Comparison of ENCODE assay signal across 14 cellular contexts in the genomic region with DNA sequence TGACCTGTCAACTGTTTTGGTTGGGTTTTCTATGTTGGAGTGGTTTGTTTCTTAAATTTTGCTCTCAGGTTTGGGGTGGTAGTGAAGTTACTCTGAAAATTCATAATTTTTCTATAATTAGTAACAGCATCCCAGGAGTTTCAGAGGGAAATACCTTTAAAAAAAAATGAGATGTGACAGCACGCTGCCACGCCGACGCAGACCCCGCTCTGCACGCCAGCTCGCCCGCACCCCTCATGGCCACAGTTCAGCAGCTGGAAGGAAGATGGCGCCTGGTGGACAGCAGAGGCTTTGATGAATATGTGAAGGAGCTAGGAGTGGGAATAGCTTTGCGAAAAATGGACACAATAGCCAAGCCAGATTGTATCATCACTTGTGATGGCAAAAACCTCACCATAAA. TPM values are rescaled to one million over a fixed set of nuclear protein-coding genes. Genes with fewer than 3 reads are reported as not detected.
DNase-seq lines count a peak whose midpoint lies in the region; ATAC-seq, FAIRE-seq and TF ChIP-seq lines count a peak whose summit lies in the region.
"Had no signal": no experiment of that assay in that cellular context is flagged by ENCODE, and none has a peak within 500 bp of the region (broad histone marks: within the 10 kb centered on the region; RNA-seq: fewer than 3 reads in every experiment).

No MANE protein-coding gene starts in this region.

- RAD21 ChIA-PET in HCT116 (lab: Charles Lee; ENCODE audit: low non-redundant PET in 1 of 2, low total read pairs in 2 of 2, uncharacterized antibody in 2 of 2, unreplicated experiment in 2 of 2) (interaction anchor here (1.5 to 3.4 kb wide), 4 partner anchors 84 to 118 kb away, joined by 5 to 14 read pairs (median 11); no protein-coding TSS in a partner anchor), GM12878 (lab: Charles Lee; ENCODE audit: unreplicated experiment) (interaction anchor here (0.7 to 9.7 kb wide), 23 partner anchors 9 to 290 kb away, joined by 3 to 202 read pairs (median 10); partner anchors contain the start of gene AKAP13)

- TF ChIP-seq POLR2A in HCT116 (IDR thresholded peaks at IDR 0.05; ENCODE audit: borderline replicate concordance, extremely low read depth, insufficient read depth, insufficient read length) = no peak
- no peak for TF ChIP-seq POLR2A in GM12878 (IDR thresholded peaks at IDR 0.05; ENCODE audit: low read depth, low read length)

- POLR2A ChIA-PET in CD4-positive, alpha-beta memory T cell (lab: Charles Lee; ENCODE audit: partially characterized antibody) = interaction anchor here (0.6 to 5.5 kb wide), 10 partner anchors 14 to 167 kb away, joined by 3 to 53 read pairs (median 4); partner anchors contain the start of gene AKAP13
- POLR2A ChIA-PET in HCT116 (lab: Charles Lee) (interaction anchor here (0.9 kb wide), 1 partner anchor 12 kb away, joined by 3 read pairs; no protein-coding TSS in a partner anchor), GM12878 (lab: Charles Lee) (interaction anchor here (0.6 to 5.8 kb wide), 11 partner anchors 8 to 119 kb away, joined by 3 to 47 read pairs (median 6); partner anchors contain the start of gene AKAP13)

- no peak overlapping the region for H3K4me3 ChIP-seq in CD4-positive, alpha-beta memory T cell (ENCODE audit: low read length in 2 of 2)
- H3K4me3 ChIP-seq in HCT116 (replicated peaks in 1 of 2; ENCODE audit: low read depth in 1 of 2, low read length in 2 of 2) (no peak overlapping the region), GM12878 (no peak overlapping the region)
- H3K4me3 ChIP-seq: body of pancreas had no signal

- peaks cover 3 to 5% of the 10 kb centered on the region in 2 donors for H3K36me3 Mint-ChIP-seq in CD4-positive, alpha-beta memory T cell
- H3K36me3 Mint-ChIP-seq in natural killer cell = no peaks in the 10 kb centered on the region

- SMC1A ChIA-PET in GM12878 (lab: Charles Lee; ENCODE audit: uncharacterized antibody, unreplicated experiment) = interaction anchor here (0.9 to 10.8 kb wide), 26 partner anchors 9 to 124 kb away, joined by 3 to 192 read pairs (median 20); partner anchors contain the start of gene AKAP13

- H3K27me3 ChIP-seq in CD4-positive, alpha-beta memory T cell (ENCODE audit: insufficient read depth, low read length) = no peaks in the 10 kb centered on the region
- H3K27me3 ChIP-seq in HCT116 (ENCODE audit: insufficient read depth, low read length) (no peaks in the 10 kb centered on the region), GM12878 (replicated peaks in 1 of 2; ENCODE audit: control insufficient read depth in 2 of 2, insufficient read depth in 2 of 2, low read length in 1 of 2) (no peaks in the 10 kb centered on the region)
- H3K27me3 ChIP-seq: body of pancreas had no signal

- no peak for ATAC-seq in HCT116
- no peak for ATAC-seq in GM12878
- no peak for ATAC-seq in natural killer cell
- no peak for ATAC-seq in HG02588 (IDR thresholded peaks at IDR 0.05; ENCODE audit: unreplicated experiment)
- no peak for ATAC-seq in HG02642 (IDR thresholded peaks at IDR 0.05; ENCODE audit: poor library complexity, unreplicated experiment)
- ATAC-seq in GM21390 (IDR thresholded peaks at IDR 0.05; ENCODE audit: unreplicated experiment) = no peak
- ATAC-seq: body of pancreas had no signal

- no peak overlapping the region for H2AFZ ChIP-seq in HCT116 (ENCODE audit: low read depth, low read length, poor library complexity, severe bottlenecking)
- H2AFZ ChIP-seq in GM12878 (ENCODE audit: control insufficient read depth, low read depth, low read length) = no peak overlapping the region

- CTCF ChIA-PET in CD4-positive, alpha-beta memory T cell (lab: Charles Lee; ENCODE audit: partially characterized antibody) = interaction anchor here (0.8 to 8.5 kb wide), 14 partner anchors 12 to 126 kb away, joined by 3 to 124 read pairs (median 6); no protein-coding TSS in a partner anchor
- CTCF ChIA-PET in HCT116 (lab: Charles Lee) = interaction anchor here (0.6 to 3.6 kb wide), 6 partner anchors 8 to 223 kb away, joined by 3 to 33 read pairs (median 4); no protein-coding TSS in a partner anchor
- CTCF ChIA-PET in GM12878 (lab: Yijun Ruan, JAX) = interaction anchor here (0.6 to 10.1 kb wide), 26 partner anchors 9 to 171 kb away, joined by 3 to 174 read pairs (median 16); partner anchors contain the start of gene AKAP13

- peaks cover 32% of the 10 kb centered on the region for H3K4me1 ChIP-seq in CD4-positive, alpha-beta memory T cell (ENCODE audit: insufficient read depth, low read length)
- H3K4me1 ChIP-seq in HCT116 (ENCODE audit: control insufficient read depth in 1 of 2, insufficient read depth in 2 of 2, low read length in 2 of 2) = peaks cover 36 to 55% of the 10 kb centered on the region in 2 experiments
- H3K4me1 ChIP-seq in GM12878 (ENCODE audit: control insufficient read depth, insufficient read depth, low read length) = peaks cover 53% of the 10 kb centered on the region

- H3K36me3 ChIP-seq in CD4-positive, alpha-beta memory T cell (ENCODE audit: insufficient read depth, low read length) = no peaks in the 10 kb centered on the region
- H3K36me3 ChIP-seq in HCT116 (ENCODE audit: control insufficient read depth in 1 of 2, insufficient read depth in 2 of 2, low read length in 2 of 2) = no peaks in the 10 kb centered on the region
- H3K36me3 ChIP-seq in GM12878 (ENCODE audit: control insufficient read depth in 2 of 2, insufficient read depth in 2 of 2, low read length in 1 of 2) = no peaks in the 10 kb centered on the region; a peak in 1 of 4 replicates

- no peak overlapping the region for H3K4me3 Mint-ChIP-seq in CD4-positive, alpha-beta memory T cell
- no peak overlapping the region for H3K4me3 Mint-ChIP-seq in natural killer cell

- TF ChIP-seq EP300 in GM12878 (IDR thresholded peaks at IDR 0.05; ENCODE audit: borderline replicate concordance in 1 of 2, control insufficient read depth in 1 of 2, low read depth in 2 of 2, low read length in 2 of 2) = no peak

- H3K27me3 Mint-ChIP-seq in CD4-positive, alpha-beta memory T cell = no peaks in the 10 kb centered on the region
- no peaks in the 10 kb centered on the region for H3K27me3 Mint-ChIP-seq in natural killer cell (ENCODE audit: low read depth in 2 of 2)

- in situ Hi-C loops in GM12878 (cut with MboI) = loop anchor here (5.0 kb wide), 1 partner anchor 83 kb away; no protein-coding TSS in a partner anchor

- no peak for TF ChIP-seq RAD21 in HCT116 (IDR thresholded peaks at IDR 0.05; ENCODE audit: low read depth)
- TF ChIP-seq RAD21 in GM12878 (IDR thresholded peaks at IDR 0.05; ENCODE audit: insufficient read depth, low read depth, low read length) = no peak

- H3K9me3 ChIP-seq in CD4-positive, alpha-beta memory T cell (ENCODE audit: control insufficient read depth in 1 of 2, low read length in 2 of 2) = no peaks in the 10 kb centered on the region
- H3K9me3 ChIP-seq in HCT116 (ENCODE audit: control insufficient read depth in 1 of 2, insufficient read depth in 1 of 2, low read depth in 1 of 2, low read length in 2 of 2) = no peaks in the 10 kb centered on the region
- H3K9me3 ChIP-seq in GM12878 (replicated peaks; ENCODE audit: control insufficient read depth, insufficient read depth, low read length) = no peaks in the 10 kb centered on the region; the same call in none of the 3 replicates
- H3K9me3 ChIP-seq: body of pancreas had no signal

- peaks cover 84% of the 10 kb centered on the region for H3K79me2 ChIP-seq in HCT116 (ENCODE audit: insufficient read depth, low read length)
- peaks cover 83% of the 10 kb centered on the region for H3K79me2 ChIP-seq in GM12878 (ENCODE audit: control insufficient read depth, insufficient read depth, low read length)

- no peak for DNase-seq in CD4-positive, alpha-beta memory T cell
- DNase-seq in HCT116 (ENCODE audit: low read depth, low spot score) (no peak), GM12878 (ENCODE audit: low read depth, low spot score) (no peak), natural killer cell (no peak), SIG-M5 (lab: John Stamatoyannopoulos, UW) (no peak)
- DNase-seq: body of pancreas; effector CD4-positive, alpha-beta T cell; kidney; right cardiac atrium; WERI-Rb-1 had no signal

- H3K9me2 ChIP-seq in HCT116 (ENCODE audit: insufficient read depth) = no peaks in the 10 kb centered on the region

- H3K9ac ChIP-seq in HCT116 (ENCODE audit: low read length) = no peak overlapping the region
- H3K9ac ChIP-seq in GM12878 (ENCODE audit: control insufficient read depth, insufficient read depth, low read length) = no peak overlapping the region; the same call in 1 of the 2 replicates

- peaks cover 49 to 75% (median 63%) of the 10 kb centered on the region in 4 donors for H3K4me1 Mint-ChIP-seq in CD4-positive, alpha-beta memory T cell
- peaks cover 38% of the 10 kb centered on the region in 2 donors for H3K4me1 Mint-ChIP-seq in natural killer cell

- H3K27ac Mint-ChIP-seq in CD4-positive, alpha-beta memory T cell = peak overlapping the region; percentile 57 to 96 (median 89)
- peak overlapping the region; percentile 76 to 95 for H3K27ac Mint-ChIP-seq in natural killer cell

- intact Hi-C loops in CD4-positive, alpha-beta memory T cell (cut with micrococcal nuclease) = loop anchor here (1.0 to 5.0 kb wide), 3 partner anchors 84 to 119 kb away; no protein-coding TSS in a partner anchor
- intact Hi-C loops in HCT116 (cut with micrococcal nuclease) (loop anchor here (1.0 to 2.0 kb wide), 2 partner anchors 84 to 119 kb away; no protein-coding TSS in a partner anchor), GM12878 (cut with micrococcal nuclease; ENCODE audit: unreplicated experiment) (loop anchor here (5.0 kb wide), 1 partner anchor 62 kb away; no protein-coding TSS in a partner anchor), natural killer cell (cut with micrococcal nuclease) (loop anchor here (1.0 kb wide), 2 partner anchors 84 to 119 kb away; no protein-coding TSS in a partner anchor)

- no peak overlapping the region for H3K27ac ChIP-seq in CD4-positive, alpha-beta memory T cell (ENCODE audit: low read depth, low read length)
- no peak overlapping the region for H3K27ac ChIP-seq in HCT116 (ENCODE audit: low read depth, low read length)
- H3K27ac ChIP-seq in GM12878 (ENCODE audit: control insufficient read depth, insufficient read depth) = peak overlapping the region; percentile 94
- H3K27ac ChIP-seq: WERI-Rb-1 had no signal

- H4K20me1 ChIP-seq in HCT116 (ENCODE audit: insufficient read depth) (no peaks in the 10 kb centered on the region), GM12878 (ENCODE audit: control insufficient read depth, insufficient read depth) (no peaks in the 10 kb centered on the region)

- FAIRE-seq in GM12878 (lab: Jason Lieb, UNC) = no peak
- FAIRE-seq: H1 had no signal

- TF ChIP-seq CTCF in HCT116 (IDR thresholded peaks at IDR 0.05 in 2 of 3, conservative IDR thresholded peaks at IDR 0.05 in 1 of 3; ENCODE audit: borderline replicate concordance in 1 of 3, insufficient read depth in 1 of 3, low read depth in 2 of 3, low read length in 2 of 3) (no peak), GM12878 (IDR thresholded peaks at IDR 0.05 in 2 of 3, conservative IDR thresholded peaks at IDR 0.05 in 1 of 3; ENCODE audit: control insufficient read depth in 2 of 3, extremely low read depth in 1 of 3, insufficient read depth in 1 of 3, low read depth in 3 of 3, low read length in 3 of 3) (0 out of 6 replicates have a peak, but pooled peaks of 1 of the 3 experiments have one; percentile 13), natural killer cell (IDR thresholded peaks at IDR 0.05) (no peak)

- H3K9me3 Mint-ChIP-seq in CD4-positive, alpha-beta memory T cell = no peaks in the 10 kb centered on the region
- no peaks in the 10 kb centered on the region for H3K9me3 Mint-ChIP-seq in natural killer cell

- H3K4me2 ChIP-seq in HCT116 (ENCODE audit: low read length) (0 out of 2 replicates have a peak overlapping the region, but pooled peaks have one; percentile 69), GM12878 (ENCODE audit: control insufficient read depth, insufficient read depth) (peak overlapping the region; percentile 17)

- BruUV-seq in HCT116 (replicated peaks; lab: Mats Ljungman, UMichigan) = no TSS peak
- no TSS peak for BruUV-seq in GM12878 (replicated peaks; lab: Mats Ljungman, UMichigan)

- over 99% methylated on average over 10 of the region's 10 CpGs for WGBS in GM12878 (ENCODE audit: insufficient coverage, insufficient replicate concordance, low lambda C conversion rate, missing lambda C conversion rate)

RNA-seq across cellular contexts. Expression of gene AKAP13, which starts 34.6 kb away (rescaled TPM):
- 100 to 1,000 TPM; 300 to 319 TPM for total RNA-seq in CD4-positive, alpha-beta memory T cell
- polyA plus RNA-seq in CD4-positive, alpha-beta memory T cell = 100 to 1,000 TPM in 1 of 2 donors, 10 to 100 TPM in 1; 68.7 to 195 TPM
- total RNA-seq in HCT116 (2021; ENCODE audit: unreplicated experiment) (43.1 TPM), GM12878 (2014; rRNA removed) (59.1 and 59.6 TPM in 2 replicates), GM12878 (2014; rRNA removed; fragmentation: Illumina TruSeq; extraction: Trizol) (63.4 and 65.5 TPM in 2 replicates), GM12878 (2021) (67.0 and 74.9 TPM in 2 replicates), natural killer cell (100 to 1,000 TPM; 573 to 661 (median 647) TPM)
- polyA plus RNA-seq in HCT116 (2012) = 21.5 and 25.3 TPM in 2 replicates
- total RNA-seq in GM12878 (2013; cell fraction: nucleolus; rRNA removed) = 399 and 407 TPM in 2 replicates
- 39.2 TPM for polyA plus RNA-seq in GM12878 (2011; ENCODE audit: low read depth)
- polyA plus RNA-seq in GM12878 (2011; rRNA removed) (29.7 and 36.3 TPM in 2 replicates), GM12878 (2014; fragmentation: Illumina TruSeq; extraction: Trizol) (55.8 and 56.2 TPM in 2 replicates), GM12878 (2014; fragmentation: Nextera tagmentation; extraction: Ambion mirVana) (10 to 100 TPM; 14.4 to 21.5 TPM), GM12878 (2014; rRNA removed) (41.4 and 42.3 TPM in 2 replicates), GM12878 (2016; fragmentation: Nextera tagmentation; extraction: Ambion mirVana) (10 to 100 TPM; 54.5 to 56.3 TPM)
- 40.3 and 63.4 TPM in 2 replicates for polyA plus RNA-seq in GM12878 (2011; cell fraction: cytosol; rRNA removed)
- polyA plus RNA-seq in GM12878 (2011; cell fraction: nucleus; rRNA removed) = 75.9 and 95.9 TPM in 2 replicates
- polyA plus RNA-seq in GM12878 (2012) = 56.2 and 76.5 TPM in 2 replicates
- 110 and 178 TPM in 2 replicates for polyA minus RNA-seq in GM12878 (2011; rRNA and poly(A)+ RNA removed)
- 61.3 and 76.6 TPM in 2 replicates for polyA minus RNA-seq in GM12878 (2011; cell fraction: cytosol; rRNA and poly(A)+ RNA removed)
- polyA minus RNA-seq in GM12878 (2011; cell fraction: nucleus; rRNA and poly(A)+ RNA removed) = 119 and 203 TPM in 2 replicates
